In genomic region chrX:115960440-115961084, GRCh38 we compare ENCODE assay signal across 15 cellular contexts.
DNase-seq lines count a peak whose midpoint lies in the region; ATAC-seq, FAIRE-seq and TF ChIP-seq lines count a peak whose summit lies in the region.
"Had no signal": no experiment of that assay in that cellular context is flagged by ENCODE, and none has a peak within 500 bp of the region (broad histone marks: within the 10 kb centered on the region; RNA-seq: fewer than 3 reads in every experiment).

No MANE protein-coding gene starts in this region.

- intact Hi-C loops in left ventricle myocardium superior (cut with micrococcal nuclease) (no loop called here), right cardiac atrium (cut with DNase I) (no loop called here), PC-3 (cut with micrococcal nuclease) (no loop called here)

- no TSS peak for BruUV-seq in PC-3 (replicated peaks; lab: Mats Ljungman, UMichigan)

- H3K9ac ChIP-seq in PC-3 (ENCODE audit: low read length), result peak overlapping the region; percentile 15; the same call in 1 of the 2 replicates
- no peak overlapping the region for H3K9ac ChIP-seq in keratinocyte (ENCODE audit: control insufficient read depth, extremely low read depth, insufficient read depth, low read length)

- CTCF ChIA-PET in PC-3 (lab: Charles Lee), result no interaction called here

- H3K9me3 ChIP-seq in right cardiac atrium (ENCODE audit: control insufficient read depth, low read length) (no peaks in the 10 kb centered on the region), PC-3 (ENCODE audit: low read length) (no peaks in the 10 kb centered on the region), keratinocyte (ENCODE audit: control insufficient read depth, low read depth, low read length) (no peaks in the 10 kb centered on the region), MG63 (no peaks in the 10 kb centered on the region)

- TF ChIP-seq CTCF in PC-3 (conservative IDR thresholded peaks at IDR 0.05; ENCODE audit: low read depth, low read length) (no peak), keratinocyte (optimal IDR thresholded peaks at IDR 0.05 in 1 of 3, IDR thresholded peaks at IDR 0.05 in 1 of 3, conservative IDR thresholded peaks at IDR 0.05 in 1 of 3; ENCODE audit: extremely low read depth in 1 of 3, insufficient read depth in 2 of 3, low read length in 3 of 3) (no peak)

- no peak overlapping the region for H3K4me3 ChIP-seq in right cardiac atrium (ENCODE audit: low read length)
- H3K4me3 ChIP-seq in PC-3 (ENCODE audit: low read length), result no peak overlapping the region
- H3K4me3 ChIP-seq in keratinocyte (ENCODE audit: control insufficient read depth in 2 of 3, extremely low read depth in 1 of 3, insufficient read depth in 2 of 3, low read depth in 1 of 3, low read length in 3 of 3), result no peak overlapping the region
- no peak overlapping the region for H3K4me3 ChIP-seq in MG63

- ATAC-seq in left ventricle myocardium superior (peak; percentile 26), right cardiac atrium (no peak), PC-3 (no peak), GM18517 (IDR thresholded peaks at IDR 0.05; ENCODE audit: unreplicated experiment) (no peak), HG03565 (IDR thresholded peaks at IDR 0.05; ENCODE audit: unreplicated experiment) (no peak)

- H3K27me3 ChIP-seq in right cardiac atrium (ENCODE audit: control insufficient read depth, insufficient read depth), result no peaks in the 10 kb centered on the region
- H3K27me3 ChIP-seq in PC-3 (ENCODE audit: low read length), result no peaks in the 10 kb centered on the region
- H3K27me3 ChIP-seq in keratinocyte (ENCODE audit: control insufficient read depth, extremely low read depth, insufficient read depth, low read length), result peaks cover 4% of the 10 kb centered on the region
- H3K27me3 ChIP-seq in MG63, result no peaks in the 10 kb centered on the region
- H3K27me3 ChIP-seq: brain microvascular endothelial cell had no signal

- no peaks in the 10 kb centered on the region for H3F3A ChIP-seq in PC-3 (ENCODE audit: low read length, unreplicated experiment)

- no peaks in the 10 kb centered on the region for H4K20me1 ChIP-seq in PC-3 (ENCODE audit: low read length)
- no peaks in the 10 kb centered on the region for H4K20me1 ChIP-seq in keratinocyte (ENCODE audit: control insufficient read depth, extremely low read depth, insufficient read depth, low read length)

- no peaks in the 10 kb centered on the region for H3K9me2 ChIP-seq in PC-3 (replicated peaks; ENCODE audit: low read length)

- DNase-seq in left ventricle myocardium superior (no peak), right cardiac atrium (no peak), PC-3 (peak; percentile 25), keratinocyte (ENCODE audit: low read depth, low spot score) (peak; percentile 19), MG63 (no peak), OCI-M1 (lab: John Stamatoyannopoulos, UW) (no peak)
- DNase-seq: activated B cell treated with CpG ODN at 0.5 μM for 24 hours; activated naive CD8-positive, alpha-beta T cell treated with anti-CD3 and anti-CD28 coated beads, Interleukin-2, amount 10 ng/mL, durations not matched to agents 7 days and 5 days; brain microvascular endothelial cell; CD4-positive, alpha-beta T cell; HFFc6; mesenchymal stem cell had no signal

- dilution Hi-C loops in keratinocyte (cut with MboI; ENCODE audit: extremely low pct_ligation_motif_present, low sequenced_read_pairs), result no loop called here

- no peaks in the 10 kb centered on the region for H3K9me1 ChIP-seq in keratinocyte (ENCODE audit: control insufficient read depth, extremely low read depth, insufficient read depth, low read length)

- 75% methylated on average over 4 of the region's 4 CpGs for WGBS in right cardiac atrium

- FAIRE-seq in keratinocyte (lab: Jason Lieb, UNC), result no peak
- FAIRE-seq: urothelium cell line had no signal

- POLR2A ChIA-PET in PC-3 (lab: Charles Lee; ENCODE audit: unreplicated experiment), result interaction anchor here (0.6 kb wide), 1 partner anchor 282 kb away, joined by 5 read pairs; no protein-coding TSS in a partner anchor

- H3K4me1 ChIP-seq in right cardiac atrium (ENCODE audit: control insufficient read depth, insufficient read depth, low read length) (peaks cover 2% of the 10 kb centered on the region), PC-3 (ENCODE audit: insufficient read depth, low read length) (peaks cover 14% of the 10 kb centered on the region; the same call in 1 of the 2 replicates), keratinocyte (ENCODE audit: control insufficient read depth, extremely low read depth, insufficient read depth, low read length) (peaks cover 5% of the 10 kb centered on the region)

- H3K27ac ChIP-seq in right cardiac atrium (ENCODE audit: low read length) (no peak overlapping the region), PC-3 (ENCODE audit: low read length) (peak overlapping the region; percentile 29; the same call in 1 of the 2 replicates), keratinocyte (ENCODE audit: control insufficient read depth, insufficient read depth, low read length) (peak overlapping the region; percentile 2)
- H3K27ac ChIP-seq: brain microvascular endothelial cell had no signal

- peak overlapping the region; percentile 57; the same call in 1 of the 2 replicates for H2AFZ ChIP-seq in PC-3 (ENCODE audit: low read length)
- no peak overlapping the region for H2AFZ ChIP-seq in keratinocyte (ENCODE audit: control insufficient read depth, low read length)

- H3K4me2 ChIP-seq in PC-3 (ENCODE audit: low read length), result no peak overlapping the region
- peak overlapping the region; percentile 4 for H3K4me2 ChIP-seq in keratinocyte (ENCODE audit: control insufficient read depth, extremely low read depth, insufficient read depth, low read depth, low read length)

- H3K79me2 ChIP-seq in PC-3 (ENCODE audit: low read length) (no peaks in the 10 kb centered on the region), keratinocyte (ENCODE audit: control insufficient read depth, insufficient read depth, low read length) (peaks cover 24% of the 10 kb centered on the region)

- no peaks in the 10 kb centered on the region for H3K36me3 ChIP-seq in PC-3 (ENCODE audit: low read depth, low read length)
- H3K36me3 ChIP-seq in keratinocyte (ENCODE audit: control insufficient read depth in 2 of 2, extremely low read depth in 1 of 2, insufficient read depth in 2 of 2, low read length in 2 of 2), result no peaks in the 10 kb centered on the region
- H3K36me3 ChIP-seq in MG63, result no peaks in the 10 kb centered on the region
- H3K36me3 ChIP-seq: brain microvascular endothelial cell had no signal

Comparison
In these comparisons a context has a peak if more than half of its experiments do, and no peak if none do; other contexts are left out.
1. DNase-seq: peak in PC-3 (single experiment) and keratinocyte (single experiment); none in left ventricle myocardium superior (single experiment), right cardiac atrium (0 of 3), MG63 (single experiment) and OCI-M1 (single experiment).